In the genomic region with DNA sequence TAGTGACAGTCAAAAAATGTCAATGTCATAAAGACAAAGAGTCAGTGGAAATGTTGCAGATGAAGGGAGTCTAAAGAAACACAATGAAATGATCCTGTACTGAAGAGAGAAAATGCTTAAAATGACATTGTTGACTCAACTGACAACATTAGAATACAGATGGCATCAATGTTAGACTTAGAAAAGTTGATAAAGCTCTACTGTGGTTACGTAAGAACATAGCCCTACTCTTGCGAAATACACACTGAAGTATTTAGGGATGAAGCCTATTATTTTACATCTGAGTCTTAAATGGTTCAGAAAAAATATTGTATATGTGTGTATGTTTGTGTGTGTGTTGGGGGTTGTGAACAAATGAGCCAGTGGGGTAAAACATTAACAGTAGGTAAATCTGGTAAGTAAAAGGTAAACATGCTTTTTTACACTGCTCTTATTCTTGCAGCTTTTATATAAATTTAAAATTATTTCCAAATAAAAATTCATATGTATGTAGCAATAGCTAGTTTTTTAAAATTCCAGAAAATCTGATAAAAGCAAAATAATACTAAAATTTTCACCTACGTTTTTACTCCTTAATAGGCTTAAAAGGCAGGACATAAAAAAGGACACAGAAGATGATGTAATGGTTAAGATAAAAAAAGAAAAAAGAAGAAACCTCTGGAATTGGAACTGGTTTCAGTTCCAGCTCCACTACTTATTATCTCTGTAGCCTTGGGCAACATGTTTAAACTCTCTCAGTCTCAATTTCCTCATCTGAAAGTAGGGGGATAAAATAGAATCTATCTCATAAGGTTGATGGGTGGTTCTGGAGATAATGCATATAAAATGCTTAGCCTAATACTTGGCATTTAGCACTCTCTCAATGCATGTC, we compare ENCODE assay signal across 12 cellular contexts. TPM values are rescaled to one million over a fixed set of nuclear protein-coding genes. Genes with fewer than 3 reads are reported as not detected.
A peak's percentile ranks its signal among the peaks of the same experiment; 100 is the strongest.
DNase-seq lines count a peak whose midpoint lies in the region; ATAC-seq, FAIRE-seq and TF ChIP-seq lines count a peak whose summit lies in the region.
"Had no signal": no experiment of that assay in that cellular context is flagged by ENCODE, and none has a peak within 500 bp of the region (broad histone marks: within the 10 kb centered on the region; RNA-seq: fewer than 3 reads in every experiment).

No MANE protein-coding gene starts in this region.

- H3K4me3 ChIP-seq in NB4 (ENCODE audit: low read depth, low read length) (no peak overlapping the region), bronchial epithelial cell (ENCODE audit: low read depth, low read length) (no peak overlapping the region), left lung (no peak overlapping the region)

- intact Hi-C loops in CD14-positive monocyte (cut with micrococcal nuclease) (no loop called here), left lung (cut with DNase I) (no loop called here)

- TF ChIP-seq POLR2A in NB4 (IDR thresholded peaks at IDR 0.05; ENCODE audit: extremely low read depth, insufficient read length): no peak

- H3K4me1 Mint-ChIP-seq in CD14-positive monocyte: peaks cover 18% of the 10 kb centered on the region
- H3K4me1 Mint-ChIP-seq in activated T-helper 17 cell treated with anti-CD3 and anti-CD28 coated beads, Interleukin-2, amount 50 U/mL, for 72 hours: no peaks in the 10 kb centered on the region

- H3K4me3 Mint-ChIP-seq in CD14-positive monocyte: peak overlapping the region in 1 of 2 donors; percentile 37
- H3K4me3 Mint-ChIP-seq in activated T-helper 17 cell treated with anti-CD3 and anti-CD28 coated beads, Interleukin-2, amount 50 U/mL, for 72 hours: no peak overlapping the region
- H3K4me3 Mint-ChIP-seq: CD4-positive, alpha-beta T cell had no signal

- no peak overlapping the region for H3K27ac ChIP-seq in left lung

- ATAC-seq in left lung: peak; percentile 40
- ATAC-seq in activated T-helper 17 cell treated with anti-CD3 and anti-CD28 coated beads, Interleukin-2, amount 50 U/mL, for 72 hours (replicated peaks): no peak

- no peaks in the 10 kb centered on the region for H3K36me3 Mint-ChIP-seq in CD14-positive monocyte
- no peaks in the 10 kb centered on the region for H3K36me3 Mint-ChIP-seq in activated T-helper 17 cell treated with anti-CD3 and anti-CD28 coated beads, Interleukin-2, amount 50 U/mL, for 72 hours (ENCODE audit: low read depth)

- no peak for FAIRE-seq in bronchial epithelial cell (lab: Jason Lieb, UNC)

- no peaks in the 10 kb centered on the region for H3K36me3 ChIP-seq in bronchial epithelial cell (ENCODE audit: control insufficient read depth, insufficient read depth, low read length)
- no peaks in the 10 kb centered on the region for H3K36me3 ChIP-seq in left lung

- DNase-seq in CD14-positive monocyte (ENCODE audit: low spot score) (no peak), NB4 (ENCODE audit: low read depth) (peak; percentile 54), bronchial epithelial cell (ENCODE audit: low read depth) (peak; percentile 65), left lung (no peak), KBM-7 (no peak), cerebellar nuclear complex (lab: John Stamatoyannopoulos, UW) (no peak)
- DNase-seq in stimulated activated CD4-positive, alpha-beta T cell treated with anti-CD3 and anti-CD28 coated beads, Interleukin-1b, Interleukin-23, amount 100 ng/mL, for 48 hours: no peak
- DNase-seq: activated CD4-positive, CD25-positive, alpha-beta regulatory T cell treated with anti-CD3 and anti-CD28 coated beads, Interleukin-2, amount 50 U/mL, for 72 hours; activated naive CD4-positive, alpha-beta T cell; CD4-positive, alpha-beta T cell; mesendoderm had no signal

- TF ChIP-seq CTCF in CD14-positive monocyte (IDR thresholded peaks at IDR 0.05) (no peak), NB4 (IDR thresholded peaks at IDR 0.05; ENCODE audit: low read depth, low read length) (no peak), bronchial epithelial cell (IDR thresholded peaks at IDR 0.05; ENCODE audit: insufficient read depth, low read length, severe bottlenecking) (no peak), left lung (IDR thresholded peaks at IDR 0.05) (no peak)

- peaks cover 4 to 11% of the 10 kb centered on the region in 2 donors for H3K4me1 ChIP-seq in left lung

- H3K9me3 ChIP-seq in left lung: no peaks in the 10 kb centered on the region

- H3K27me3 ChIP-seq in bronchial epithelial cell (ENCODE audit: control insufficient read depth, insufficient read depth, low read length) (no peaks in the 10 kb centered on the region), left lung (no peaks in the 10 kb centered on the region)

- no peaks in the 10 kb centered on the region for H3K9me3 Mint-ChIP-seq in CD14-positive monocyte
- no peaks in the 10 kb centered on the region for H3K9me3 Mint-ChIP-seq in activated T-helper 17 cell treated with anti-CD3 and anti-CD28 coated beads, Interleukin-2, amount 50 U/mL, for 72 hours
- H3K9me3 Mint-ChIP-seq: CD4-positive, alpha-beta T cell had no signal

- in situ Hi-C loops in KBM-7 (cut with MboI; ENCODE audit: low pct_unique_long_range_greater_than_20kb, low sequenced_read_pairs): no loop called here

- H3K27ac Mint-ChIP-seq in CD14-positive monocyte: peak overlapping the region in 6 of 7 donors; percentile 4 to 80 (median 33)
- no peak overlapping the region for H3K27ac Mint-ChIP-seq in activated T-helper 17 cell treated with anti-CD3 and anti-CD28 coated beads, Interleukin-2, amount 50 U/mL, for 72 hours
- H3K27ac Mint-ChIP-seq: CD4-positive, alpha-beta T cell had no signal

- H3K27me3 Mint-ChIP-seq in CD14-positive monocyte (ENCODE audit: low read depth in 3 of 3): no peaks in the 10 kb centered on the region
- H3K27me3 Mint-ChIP-seq in activated T-helper 17 cell treated with anti-CD3 and anti-CD28 coated beads, Interleukin-2, amount 50 U/mL, for 72 hours: no peaks in the 10 kb centered on the region

RNA-seq across cellular contexts. Expression of gene GARNL3, which starts 44.2 kb away (rescaled TPM):
- under 1 TPM; 0.39 to 0.94 TPM for polyA plus RNA-seq in CD14-positive monocyte
- 2.4 and 5.4 TPM in 2 replicates for total RNA-seq in bronchial epithelial cell
- total RNA-seq in left lung: 1 to 10 TPM; 7.4 to 8.0 TPM
- total RNA-seq in activated T-helper 17 cell treated with anti-CD3 and anti-CD28 coated beads, Interleukin-2, amount 50 U/mL, for 72 hours: 1 to 10 TPM; 2.8 to 5.1 TPM

Comparison
In these comparisons a context has a peak if more than half of its experiments do, and no peak if none do; other contexts are left out.
1. DNase-seq: peak in NB4 (single experiment) and bronchial epithelial cell (single experiment); none in CD14-positive monocyte (single experiment), left lung (0 of 2), KBM-7 (single experiment), cerebellar nuclear complex (0 of 2) and stimulated activated CD4-positive, alpha-beta T cell treated with anti-CD3 and anti-CD28 coated beads, Interleukin-1b, Interleukin-23, amount 100 ng/mL, for 48 hours (single experiment).